Comparison of ENCODE assay signal across 19 cellular contexts in the genomic region with DNA sequence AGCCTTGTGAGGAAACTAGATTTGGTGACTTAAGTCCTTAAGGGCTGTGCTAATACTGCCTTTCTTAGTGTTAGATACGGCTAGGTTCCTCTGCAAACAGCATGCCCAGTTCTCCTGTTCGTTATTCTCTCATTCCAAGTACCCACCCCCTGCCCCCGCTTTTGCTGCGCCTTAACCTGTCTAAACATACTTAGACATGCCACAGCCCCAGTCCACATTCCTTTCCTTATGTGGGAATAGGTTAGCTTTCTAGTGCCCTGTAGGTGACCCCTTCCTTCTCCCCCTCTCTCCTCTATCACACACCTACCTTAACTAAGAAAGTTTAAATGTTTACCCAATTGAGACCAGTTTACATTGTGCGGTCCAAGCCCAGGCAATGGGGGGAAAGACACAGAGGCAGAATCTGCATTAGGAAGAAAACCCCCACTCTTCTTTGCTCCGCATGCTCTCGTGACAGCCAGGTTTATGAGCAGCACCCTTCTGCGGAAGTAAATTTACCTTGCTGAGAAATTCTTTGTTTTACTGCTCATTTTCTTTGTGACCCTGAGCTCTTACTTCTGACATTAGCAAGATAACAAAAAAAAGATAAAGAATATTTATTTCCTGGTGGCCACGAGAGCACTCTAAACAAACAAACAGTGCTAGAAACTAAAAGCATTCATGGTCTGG. TPM values are rescaled to one million over a fixed set of nuclear protein-coding genes. Genes with fewer than 3 reads are reported as not detected.
DNase-seq lines count a peak whose midpoint lies in the region; ATAC-seq, FAIRE-seq and TF ChIP-seq lines count a peak whose summit lies in the region.
"Had no signal": no experiment of that assay in that cellular context is flagged by ENCODE, and none has a peak within 500 bp of the region (broad histone marks: within the 10 kb centered on the region; RNA-seq: fewer than 3 reads in every experiment).

No MANE protein-coding gene starts in this region.

- no peaks in the 10 kb centered on the region; the same call in 1 of the 2 replicates for H3K9me3 ChIP-seq in K562 (replicated peaks; ENCODE audit: control insufficient read depth, insufficient read depth, low read depth, low read length)

- TF ChIP-seq RAD21 in K562 (CRISPR knock-in tag; conservative IDR thresholded peaks at IDR 0.05 in 1 of 2, IDR thresholded peaks at IDR 0.05 in 1 of 2) = no peak

- no peak overlapping the region for H2AFZ ChIP-seq in K562 (ENCODE audit: low read depth, low read length)

- no peak for TF ChIP-seq POLR2A in K562 (conservative IDR thresholded peaks at IDR 0.05)

- no peaks in the 10 kb centered on the region for H3K27me3 ChIP-seq in K562 (ENCODE audit: control insufficient read depth in 2 of 2, insufficient read depth in 2 of 2, low read length in 2 of 2)

- H3K27me3 Mint-ChIP-seq in nephron progenitor cell (ENCODE audit: low read depth, poor library complexity) (peaks cover 6% of the 10 kb centered on the region), type B pancreatic cell (no peaks in the 10 kb centered on the region)

- TF ChIP-seq CTCF in K562 (IDR thresholded peaks at IDR 0.05 in 2 of 3, conservative IDR thresholded peaks at IDR 0.05 in 1 of 3; ENCODE audit: insufficient read depth in 2 of 3, low read depth in 1 of 3, low read length in 3 of 3) (no peak), epithelial cell of esophagus (IDR thresholded peaks at IDR 0.05; ENCODE audit: insufficient read depth, low read depth, low read length, missing control alignments) (no peak), nephron progenitor cell (IDR thresholded peaks at IDR 0.05) (no peak), type B pancreatic cell (conservative IDR thresholded peaks at IDR 0.05) (no peak)

- no peaks in the 10 kb centered on the region for H3K4me1 ChIP-seq in K562 (replicated peaks in 1 of 2; ENCODE audit: control insufficient read depth in 2 of 2, insufficient read depth in 2 of 2, low read length in 2 of 2)
- H3K4me1 ChIP-seq: Caco-2 had no signal

- no peaks in the 10 kb centered on the region for H3K79me2 ChIP-seq in K562 (ENCODE audit: control insufficient read depth, insufficient read depth, low read length)

- CTCF ChIA-PET in K562 (lab: Yijun Ruan, JAX; ENCODE audit: low intra/inter-chr PET ratio) = no interaction called here

- in situ Hi-C loops in K562 (cut with MboI) = loop anchor here (25.0 kb wide), 2 partner anchors 585 to 960 kb away; no protein-coding TSS in a partner anchor

- DNase-seq in K562 (ENCODE audit: extremely low read depth in 1 of 4, low spot score in 3 of 4) (no peak), epithelial cell of esophagus (ENCODE audit: low read depth) (peak; percentile 32), nephron progenitor cell (no peak), type B pancreatic cell (ENCODE audit: extremely low spot score, unreplicated experiment) (no peak), middle frontal gyrus (ENCODE audit: extremely low spot score, low spot score) (no peak), AG08395 (ENCODE audit: low spot score) (no peak), EL (no peak)
- no peak for DNase-seq in activated effector memory CD4-positive, alpha-beta T cell treated with Interleukin-2 at 50 U/mL for 16 hours
- DNase-seq: ACHN; AML-193; Caco-2; CD4-positive, alpha-beta T cell; GDM1; GOT3; H9 had no signal

- H3K4me2 ChIP-seq in K562 (ENCODE audit: insufficient read depth, low read length) = no peak overlapping the region

- H3K9ac ChIP-seq in K562 (ENCODE audit: insufficient read depth in 1 of 2, low read depth in 2 of 2, low read length in 2 of 2) = no peak overlapping the region

- intact Hi-C loops in K562 (cut with micrococcal nuclease) = no loop called here

- no TSS peak for BruUV-seq in K562 (replicated peaks; lab: Mats Ljungman, UMichigan)

- WGBS in K562 (ENCODE audit: insufficient coverage, low coverage, missing lambda C conversion rate) = 24% methylated on average over 9 of the region's 9 CpGs

- peak overlapping the region; percentile 52 for H3K27ac Mint-ChIP-seq in nephron progenitor cell
- H3K27ac Mint-ChIP-seq in type B pancreatic cell = peak overlapping the region; percentile 12
- H3K27ac Mint-ChIP-seq: CD4-positive, alpha-beta T cell; H9 had no signal

- H3K36me3 Mint-ChIP-seq in nephron progenitor cell (ENCODE audit: low read depth) (peaks cover 9% of the 10 kb centered on the region), type B pancreatic cell (no peaks in the 10 kb centered on the region)

- no peak for ATAC-seq in K562

- no peak overlapping the region for H3K27ac ChIP-seq in K562 (ENCODE audit: extremely low read depth, low read depth, low read length)
- H3K27ac ChIP-seq: C4-2B, HL-60 had no signal

- no peaks in the 10 kb centered on the region for H4K20me1 ChIP-seq in K562 (replicated peaks; ENCODE audit: control insufficient read depth, insufficient read depth, low read length)

- peaks cover 21% of the 10 kb centered on the region for H3K4me1 Mint-ChIP-seq in nephron progenitor cell
- H3K4me1 Mint-ChIP-seq in type B pancreatic cell (ENCODE audit: unreplicated experiment) = peaks cover 5% of the 10 kb centered on the region
- H3K4me1 Mint-ChIP-seq: H9 had no signal

- H3K4me3 Mint-ChIP-seq in nephron progenitor cell = no peak overlapping the region
- H3K4me3 Mint-ChIP-seq in type B pancreatic cell = no peak overlapping the region
- H3K4me3 Mint-ChIP-seq: CD4-positive, alpha-beta T cell; H9 had no signal

- H3K9me3 Mint-ChIP-seq in nephron progenitor cell (peaks cover 51% of the 10 kb centered on the region), type B pancreatic cell (peaks cover 22% of the 10 kb centered on the region)

- H3K9me1 ChIP-seq in K562 (ENCODE audit: control insufficient read depth, insufficient read depth, low read length) = no peaks in the 10 kb centered on the region

- TF ChIP-seq EP300 in K562 (IDR thresholded peaks at IDR 0.05; ENCODE audit: low read length) = no peak

- POLR2A ChIA-PET in K562 (lab: Yijun Ruan, JAX) = no interaction called here

- no peaks in the 10 kb centered on the region for H3K36me3 ChIP-seq in K562 (ENCODE audit: control insufficient read depth, insufficient read depth, low read length)

- no peak for FAIRE-seq in K562 (lab: Jason Lieb, UNC)
- FAIRE-seq: A204.1, D721Med had no signal

- H3K4me3 ChIP-seq in K562 = no peak overlapping the region
- H3K4me3 ChIP-seq in epithelial cell of esophagus (ENCODE audit: low read length) = no peak overlapping the region

TF ChIP-seq in K562, 482 proteins besides CTCF, POLR2A, EP300 and RAD21 (continues in another document):
- TF ChIP-seq, protein P1, sequence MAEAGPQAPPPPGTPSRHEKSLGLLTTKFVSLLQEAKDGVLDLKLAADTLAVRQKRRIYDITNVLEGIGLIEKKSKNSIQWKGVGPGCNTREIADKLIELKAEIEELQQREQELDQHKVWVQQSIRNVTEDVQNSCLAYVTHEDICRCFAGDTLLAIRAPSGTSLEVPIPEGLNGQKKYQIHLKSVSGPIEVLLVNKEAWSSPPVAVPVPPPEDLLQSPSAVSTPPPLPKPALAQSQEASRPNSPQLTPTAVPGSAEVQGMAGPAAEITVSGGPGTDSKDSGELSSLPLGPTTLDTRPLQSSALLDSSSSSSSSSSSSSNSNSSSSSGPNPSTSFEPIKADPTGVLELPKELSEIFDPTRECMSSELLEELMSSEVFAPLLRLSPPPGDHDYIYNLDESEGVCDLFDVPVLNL (CRISPR knock-in tag; IDR thresholded peaks at IDR 0.05; ENCODE audit: low read depth) = no peak
- TF ChIP-seq ELF1 (tag; IDR thresholded peaks at IDR 0.05) (no peak), MBD2 (IDR thresholded peaks at IDR 0.05; ENCODE audit: borderline replicate concordance, low read depth) (no peak), CBX3 (IDR thresholded peaks at IDR 0.05; ENCODE audit: borderline replicate concordance in 1 of 2, low read length in 2 of 2) (peak in 1 of 2 experiments; percentile 68; a peak in 1 of 3 replicates)
- TF ChIP-seq, protein P2, sequence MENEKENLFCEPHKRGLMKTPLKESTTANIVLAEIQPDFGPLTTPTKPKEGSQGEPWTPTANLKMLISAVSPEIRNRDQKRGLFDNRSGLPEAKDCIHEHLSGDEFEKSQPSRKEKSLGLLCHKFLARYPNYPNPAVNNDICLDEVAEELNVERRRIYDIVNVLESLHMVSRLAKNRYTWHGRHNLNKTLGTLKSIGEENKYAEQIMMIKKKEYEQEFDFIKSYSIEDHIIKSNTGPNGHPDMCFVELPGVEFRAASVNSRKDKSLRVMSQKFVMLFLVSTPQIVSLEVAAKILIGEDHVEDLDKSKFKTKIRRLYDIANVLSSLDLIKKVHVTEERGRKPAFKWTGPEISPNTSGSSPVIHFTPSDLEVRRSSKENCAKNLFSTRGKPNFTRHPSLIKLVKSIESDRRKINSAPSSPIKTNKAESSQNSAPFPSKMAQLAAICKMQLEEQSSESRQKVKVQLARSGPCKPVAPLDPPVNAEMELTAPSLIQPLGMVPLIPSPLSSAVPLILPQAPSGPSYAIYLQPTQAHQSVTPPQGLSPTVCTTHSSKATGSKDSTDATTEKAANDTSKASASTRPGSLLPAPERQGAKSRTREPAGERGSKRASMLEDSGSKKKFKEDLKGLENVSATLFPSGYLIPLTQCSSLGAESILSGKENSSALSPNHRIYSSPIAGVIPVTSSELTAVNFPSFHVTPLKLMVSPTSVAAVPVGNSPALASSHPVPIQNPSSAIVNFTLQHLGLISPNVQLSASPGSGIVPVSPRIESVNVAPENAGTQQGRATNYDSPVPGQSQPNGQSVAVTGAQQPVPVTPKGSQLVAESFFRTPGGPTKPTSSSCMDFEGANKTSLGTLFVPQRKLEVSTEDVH (IDR thresholded peaks at IDR 0.05; ENCODE audit: low read depth, partially characterized antibody) = no peak

RNA-seq across cellular contexts. Expression of a gene that starts 48.8 kb away (rescaled TPM):
- total RNA-seq in K562 (2011; cell fraction: chromatin; rRNA removed; ENCODE audit: low replicate concordance) = 119 and 160 TPM in 2 replicates
- total RNA-seq in K562 (2011; cell fraction: nucleolus; rRNA removed) = 119 and 169 TPM in 2 replicates
- total RNA-seq in K562 (2011; cell fraction: nucleoplasm; rRNA removed) = 116 and 178 TPM in 2 replicates
- total RNA-seq in K562 (2014; rRNA removed) = 604 and 655 TPM in 2 replicates
- 264 and 301 TPM in 2 replicates for total RNA-seq in K562 (2014; rRNA removed; fragmentation: Illumina TruSeq; extraction: Trizol)
- 441 and 490 TPM in 2 replicates for total RNA-seq in K562 (2015; rRNA removed; fragmentation: Illumina TruSeq; extraction: Trizol)
- 571 and 621 TPM in 2 replicates for total RNA-seq in K562 (2021)
- polyA plus RNA-seq in K562 (2011; rRNA removed) = 300 and 518 TPM in 2 replicates
- 296 and 577 TPM in 2 replicates for polyA plus RNA-seq in K562 (2011; cell fraction: cytosol; rRNA removed)
- 267 and 332 TPM in 2 replicates for polyA plus RNA-seq in K562 (2011; cell fraction: nucleus; rRNA removed)
- 869 and 1,478 TPM in 2 replicates for polyA plus RNA-seq in K562 (2012)
- polyA plus RNA-seq in K562 (2014; fragmentation: Illumina TruSeq; extraction: Trizol) = 458 and 481 TPM in 2 replicates
- polyA plus RNA-seq in K562 (2014; fragmentation: Nextera tagmentation; extraction: Ambion mirVana) = 100 to 1,000 TPM in 1 of 2 experiments, 10 to 100 TPM in 1; 86.0 to 123 TPM
- 275 and 383 TPM in 2 replicates for polyA plus RNA-seq in K562 (2014; rRNA removed)
- 448 and 611 TPM in 2 replicates for polyA minus RNA-seq in K562 (2011; rRNA and poly(A)+ RNA removed)
- 361 and 458 TPM in 2 replicates for polyA minus RNA-seq in K562 (2011; cell fraction: cytosol; rRNA and poly(A)+ RNA removed)
- 168 and 199 TPM in 2 replicates for polyA minus RNA-seq in K562 (2011; cell fraction: nucleus; rRNA and poly(A)+ RNA removed)
- total RNA-seq in type B pancreatic cell (ENCODE audit: low replicate concordance) = 102 and 2,500 TPM in 2 replicates
